ENCODE assay signal across 10 cellular contexts in genomic region chr1:175317309-175317708, GRCh38.
DNase-seq lines count a peak whose midpoint lies in the region; ATAC-seq and TF ChIP-seq lines count a peak whose summit lies in the region.
"Had no signal": no experiment of that assay in that cellular context is flagged by ENCODE, and none has a peak within 500 bp of the region (broad histone marks: within the 10 kb centered on the region; RNA-seq: fewer than 3 reads in every experiment).

No MANE protein-coding gene starts in this region.

- H3K27me3 Mint-ChIP-seq in activated naive CD4-positive, alpha-beta T cell treated with anti-CD3 and anti-CD28 coated beads for 36 hours (ENCODE audit: low read depth): no peaks in the 10 kb centered on the region

- no peaks in the 10 kb centered on the region for H3K36me3 Mint-ChIP-seq in activated naive CD4-positive, alpha-beta T cell treated with anti-CD3 and anti-CD28 coated beads for 36 hours (ENCODE audit: low read depth)
- H3K36me3 Mint-ChIP-seq: activated naive CD4-positive, alpha-beta T cell treated with anti-CD3 and anti-CD28 coated beads, Interleukin-2, amount 50 U/mL, for 72 hours had no signal

- in situ Hi-C loops in SK-MEL-5 (cut with HindIII; ENCODE audit: low pct_unique_long_range_greater_than_20kb, low sequenced_read_pairs): no loop called here

- no peak for ATAC-seq in stimulated activated naive CD8-positive, alpha-beta T cell treated with anti-CD3 and anti-CD28 coated beads, Interleukin-15, Interleukin-2, amounts not matched to agents 100 U/mL and 50 U/mL, for 24 hours
- ATAC-seq in GM19035 (IDR thresholded peaks at IDR 0.05; ENCODE audit: unreplicated experiment): no peak
- no peak for ATAC-seq in GM21576 (IDR thresholded peaks at IDR 0.05; ENCODE audit: unreplicated experiment)
- ATAC-seq: activated naive CD4-positive, alpha-beta T cell treated with anti-CD3 and anti-CD28 coated beads, Interleukin-2, amount 50 U/mL, for 72 hours had no signal

- no peak overlapping the region for H3K4me3 Mint-ChIP-seq in activated naive CD4-positive, alpha-beta T cell treated with anti-CD3 and anti-CD28 coated beads for 36 hours

- H3K4me3 ChIP-seq in foreskin fibroblast (ENCODE audit: low read depth in 1 of 2, low read length in 2 of 2): no peak overlapping the region
- H3K4me3 ChIP-seq: lung had no signal

- no peak overlapping the region for H3K27ac Mint-ChIP-seq in activated naive CD4-positive, alpha-beta T cell treated with anti-CD3 and anti-CD28 coated beads for 36 hours
- H3K27ac Mint-ChIP-seq: activated naive CD4-positive, alpha-beta T cell treated with anti-CD3 and anti-CD28 coated beads, Interleukin-2, amount 50 U/mL, for 72 hours had no signal

- peaks cover 12% of the 10 kb centered on the region for H3K4me1 Mint-ChIP-seq in activated naive CD4-positive, alpha-beta T cell treated with anti-CD3 and anti-CD28 coated beads for 36 hours (ENCODE audit: low read depth)

- intact Hi-C loops in activated naive CD4-positive, alpha-beta T cell treated with anti-CD3 and anti-CD28 coated beads for 36 hours (cut with micrococcal nuclease): no loop called here

- CTCF ChIA-PET in activated naive CD4-positive, alpha-beta T cell treated with anti-CD3 and anti-CD28 coated beads for 36 hours (lab: Charles Lee): interaction anchor here (0.6 to 15.1 kb wide), 22 partner anchors 9 to 288 kb away, joined by 3 to 261 read pairs (median 4); no protein-coding TSS in a partner anchor

- TF ChIP-seq CTCF in foreskin fibroblast (IDR thresholded peaks at IDR 0.05; ENCODE audit: low read depth, low read length): peak; percentile 12

- peak; percentile 51 for DNase-seq in activated naive CD4-positive, alpha-beta T cell treated with anti-CD3 and anti-CD28 coated beads for 36 hours
- no peak for DNase-seq in activated naive CD4-positive, alpha-beta T cell treated with Interleukin-2 at 50 U/mL for 16 hours
- DNase-seq in SK-MEL-5 (ENCODE audit: low read depth, low spot score): peak; percentile 72
- DNase-seq in foreskin fibroblast: no peak
- DNase-seq in stimulated activated naive CD8-positive, alpha-beta T cell treated with anti-CD3 and anti-CD28 coated beads, Interleukin-15, Interleukin-2, amounts not matched to agents 100 U/mL and 50 U/mL, for 24 hours: peak; percentile 30
- DNase-seq in NCI-H2029 treated with DMSO at 0.1 percent for 48 hours (lab: John Stamatoyannopoulos, UW): no peak

- no peaks in the 10 kb centered on the region for H3K9me3 Mint-ChIP-seq in activated naive CD4-positive, alpha-beta T cell treated with anti-CD3 and anti-CD28 coated beads for 36 hours
- H3K9me3 Mint-ChIP-seq: activated naive CD4-positive, alpha-beta T cell treated with anti-CD3 and anti-CD28 coated beads, Interleukin-2, amount 50 U/mL, for 72 hours had no signal

Comparison
In these comparisons a context has a peak if more than half of its experiments do, and no peak if none do; other contexts are left out.
1. DNase-seq: peak in activated naive CD4-positive, alpha-beta T cell treated with anti-CD3 and anti-CD28 coated beads for 36 hours (single experiment), SK-MEL-5 (single experiment) and stimulated activated naive CD8-positive, alpha-beta T cell treated with anti-CD3 and anti-CD28 coated beads, Interleukin-15, Interleukin-2, amounts not matched to agents 100 U/mL and 50 U/mL, for 24 hours (single experiment); none in activated naive CD4-positive, alpha-beta T cell treated with Interleukin-2 at 50 U/mL for 16 hours (single experiment), foreskin fibroblast (0 of 2) and NCI-H2029 treated with DMSO at 0.1 percent for 48 hours (single experiment).